17 cellular contexts compared by ENCODE assay signal in the genomic region with DNA sequence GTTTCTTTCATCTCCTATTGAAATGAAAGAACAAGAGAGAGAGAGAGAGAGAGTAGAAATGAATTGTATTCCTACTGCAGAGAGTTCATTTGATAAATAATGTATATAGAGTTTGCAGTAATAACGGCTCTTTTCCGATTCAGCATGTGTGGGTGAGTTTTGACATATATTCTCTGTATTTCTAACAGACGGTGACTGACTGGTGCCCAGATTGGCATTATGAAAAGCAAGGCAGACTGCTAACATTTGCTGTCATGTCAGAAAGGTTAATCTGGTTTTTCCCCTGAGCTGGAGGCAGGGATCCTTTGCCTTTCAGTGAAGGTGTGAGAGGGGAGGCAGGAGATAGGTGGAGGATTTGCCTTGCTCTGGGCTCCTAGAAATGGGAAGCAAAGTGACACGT.
DNase-seq lines count a peak whose midpoint lies in the region; ATAC-seq and TF ChIP-seq lines count a peak whose summit lies in the region.
"Had no signal": no experiment of that assay in that cellular context is flagged by ENCODE, and none has a peak within 500 bp of the region (broad histone marks: within the 10 kb centered on the region; RNA-seq: fewer than 3 reads in every experiment).

No MANE protein-coding gene starts in this region.

- H3K9me3 ChIP-seq in neural progenitor cell (ENCODE audit: low read depth) (no peaks in the 10 kb centered on the region), adrenal gland (replicated peaks in 1 of 3) (no peaks in the 10 kb centered on the region)
- H3K9me3 ChIP-seq: A549; BLaER1 treated with 17β-estradiol and CSF1 and Interleukin-3, amounts not matched to agents 10 nM and 100 nM; Caco-2 had no signal

- no peaks in the 10 kb centered on the region for H3K9me3 Mint-ChIP-seq in activated CD4-positive, alpha-beta T cell treated with anti-CD3 and anti-CD28 coated beads for 36 hours (ENCODE audit: low read depth)
- no peaks in the 10 kb centered on the region for H3K9me3 Mint-ChIP-seq in neural progenitor cell
- H3K9me3 Mint-ChIP-seq: CD4-positive, alpha-beta T cell; CD8-positive, alpha-beta T cell had no signal

- H3K4me3 Mint-ChIP-seq in activated CD4-positive, alpha-beta T cell treated with anti-CD3 and anti-CD28 coated beads for 36 hours: no peak overlapping the region
- no peak overlapping the region for H3K4me3 Mint-ChIP-seq in neural progenitor cell
- H3K4me3 Mint-ChIP-seq: B cell; CD4-positive, alpha-beta T cell; CD8-positive, alpha-beta T cell had no signal

- H3K27me3 ChIP-seq in neural progenitor cell (no peaks in the 10 kb centered on the region), adrenal gland (no peaks in the 10 kb centered on the region)
- H3K27me3 ChIP-seq: BLaER1 treated with 17β-estradiol and CSF1 and Interleukin-3, amounts not matched to agents 10 nM and 100 nM had no signal

- H3K36me3 ChIP-seq in neural progenitor cell (no peaks in the 10 kb centered on the region), adrenal gland (replicated peaks in 1 of 2) (no peaks in the 10 kb centered on the region)
- H3K36me3 ChIP-seq: BLaER1 treated with 17β-estradiol and CSF1 and Interleukin-3, amounts not matched to agents 10 nM and 100 nM had no signal

- H3K27ac ChIP-seq in neural progenitor cell: no peak overlapping the region
- H3K27ac ChIP-seq in adrenal gland: no peak overlapping the region
- H3K27ac ChIP-seq: 22Rv1; A549; BLaER1 treated with 17β-estradiol and CSF1 and Interleukin-3, amounts not matched to agents 10 nM and 100 nM; C4-2B had no signal

- intact Hi-C loops in activated CD4-positive, alpha-beta T cell treated with anti-CD3 and anti-CD28 coated beads for 36 hours (cut with DNase I, micrococcal nuclease): no loop called here
- intact Hi-C loops in adrenal gland (cut with DNase I): no loop called here

- TF ChIP-seq CTCF in neural progenitor cell (IDR thresholded peaks at IDR 0.05): no peak
- TF ChIP-seq CTCF in adrenal gland (IDR thresholded peaks at IDR 0.05): no peak

- DNase-seq in activated CD4-positive, alpha-beta T cell treated with anti-CD3 and anti-CD28 coated beads for 36 hours: no peak
- DNase-seq in activated CD4-positive, alpha-beta T cell treated with anti-CD3 and anti-CD28 coated beads for 1 hour: no peak
- DNase-seq in neural progenitor cell (ENCODE audit: low spot score) (no peak), adrenal gland (no peak), islet precursor cell (no peak)
- DNase-seq: AML-193; Caco-2; Calu3; CD4-positive, alpha-beta T cell; CD8-positive, alpha-beta T cell; DMS79 treated with DMSO at 0.1 percent for 48 hours; GF-D8 had no signal

- no peak overlapping the region for H3K4me2 ChIP-seq in neural progenitor cell
- H3K4me2 ChIP-seq: A549; BLaER1 treated with 17β-estradiol and CSF1 and Interleukin-3, amounts not matched to agents 10 nM and 100 nM had no signal

- H3K27ac Mint-ChIP-seq in activated CD4-positive, alpha-beta T cell treated with anti-CD3 and anti-CD28 coated beads for 36 hours: no peak overlapping the region
- H3K27ac Mint-ChIP-seq in neural progenitor cell: peak overlapping the region; percentile 54
- H3K27ac Mint-ChIP-seq: B cell; CD4-positive, alpha-beta T cell; CD8-positive, alpha-beta T cell had no signal

- CTCF ChIA-PET in activated CD4-positive, alpha-beta T cell treated with anti-CD3 and anti-CD28 coated beads for 36 hours (lab: Charles Lee): no interaction called here

- H2AFZ ChIP-seq in neural progenitor cell (replicated peaks): no peak overlapping the region

- no peaks in the 10 kb centered on the region for H3K36me3 Mint-ChIP-seq in activated CD4-positive, alpha-beta T cell treated with anti-CD3 and anti-CD28 coated beads for 36 hours (ENCODE audit: low read depth)
- H3K36me3 Mint-ChIP-seq in neural progenitor cell: no peaks in the 10 kb centered on the region
- H3K36me3 Mint-ChIP-seq: CD8-positive, alpha-beta T cell had no signal

- H4K20me1 ChIP-seq in neural progenitor cell (ENCODE audit: low read depth): no peaks in the 10 kb centered on the region
- H4K20me1 ChIP-seq: BLaER1 treated with 17β-estradiol and CSF1 and Interleukin-3, amounts not matched to agents 10 nM and 100 nM had no signal

- ATAC-seq in activated CD4-positive, alpha-beta T cell treated with anti-CD3 and anti-CD28 coated beads for 36 hours: peak; percentile 36
- ATAC-seq: A549; CD8-positive, alpha-beta T cell had no signal

- no peaks in the 10 kb centered on the region for H3K79me2 ChIP-seq in neural progenitor cell (ENCODE audit: low read depth)

- no peak overlapping the region for H3K9ac ChIP-seq in neural progenitor cell
- H3K9ac ChIP-seq: BLaER1 treated with 17β-estradiol and CSF1 and Interleukin-3, amounts not matched to agents 10 nM and 100 nM had no signal

- H3K4me1 Mint-ChIP-seq in activated CD4-positive, alpha-beta T cell treated with anti-CD3 and anti-CD28 coated beads for 36 hours: no peaks in the 10 kb centered on the region
- peaks cover 29% of the 10 kb centered on the region for H3K4me1 Mint-ChIP-seq in neural progenitor cell
- H3K4me1 Mint-ChIP-seq: B cell had no signal

- H3K4me3 ChIP-seq in neural progenitor cell: no peak overlapping the region
- H3K4me3 ChIP-seq in adrenal gland: no peak overlapping the region
- H3K4me3 ChIP-seq: A549; BLaER1 treated with 17β-estradiol and CSF1 and Interleukin-3, amounts not matched to agents 10 nM and 100 nM had no signal

- no peak for TF ChIP-seq POLR2A in adrenal gland (IDR thresholded peaks at IDR 0.05)

- 63 to 84% (median 81%) methylated on average over 4 of the region's 4 CpGs for WGBS in adrenal gland, 4 donors

- H3F3A ChIP-seq in neural progenitor cell (ENCODE audit: low read depth): no peaks in the 10 kb centered on the region

- H3K4me1 ChIP-seq in neural progenitor cell (no peaks in the 10 kb centered on the region), adrenal gland (replicated peaks in 1 of 2) (no peaks in the 10 kb centered on the region)
- H3K4me1 ChIP-seq: A549; BLaER1 treated with 17β-estradiol and CSF1 and Interleukin-3, amounts not matched to agents 10 nM and 100 nM; Caco-2 had no signal

- POLR2A ChIA-PET in activated CD4-positive, alpha-beta T cell treated with anti-CD3 and anti-CD28 coated beads for 36 hours (lab: Charles Lee): no interaction called here

- H3K27me3 Mint-ChIP-seq in activated CD4-positive, alpha-beta T cell treated with anti-CD3 and anti-CD28 coated beads for 36 hours: peaks cover 20% of the 10 kb centered on the region
- H3K27me3 Mint-ChIP-seq in neural progenitor cell (ENCODE audit: insufficient read depth, low read depth): peaks cover 4% of the 10 kb centered on the region
